15 cellular contexts compared by ENCODE assay signal in the genomic region with DNA sequence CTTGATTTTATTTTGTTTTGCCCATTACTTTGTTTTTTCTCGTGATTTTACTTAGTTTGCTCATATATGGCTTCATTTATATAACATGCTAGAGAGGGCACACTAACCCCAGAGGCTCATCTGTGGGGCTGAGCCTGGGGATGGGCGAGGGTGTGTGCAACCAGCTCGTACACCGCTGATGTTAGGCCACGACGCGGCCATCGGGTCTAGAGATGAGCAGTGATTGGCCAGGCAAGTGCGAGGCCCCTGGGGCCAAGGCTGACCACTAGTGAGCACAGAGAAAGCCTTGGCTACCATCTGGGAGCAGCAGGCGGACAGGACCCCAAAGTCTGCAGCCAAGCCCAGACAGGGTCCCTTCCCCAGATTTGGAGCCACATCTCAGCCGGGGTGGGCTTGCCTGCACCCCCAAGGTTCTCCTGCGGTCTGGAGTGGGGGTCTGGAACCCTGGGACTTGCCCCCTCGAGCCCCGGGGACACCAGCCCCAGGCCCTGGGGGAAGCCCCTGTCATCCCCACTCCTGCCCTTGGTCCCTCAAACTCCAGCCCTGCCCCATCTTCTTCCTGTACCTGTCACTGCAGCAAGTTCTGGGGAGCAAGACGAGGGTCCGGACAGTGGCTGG. TPM values are rescaled to one million over a fixed set of nuclear protein-coding genes. Genes with fewer than 3 reads are reported as not detected.
DNase-seq lines count a peak whose midpoint lies in the region; ATAC-seq, FAIRE-seq and TF ChIP-seq lines count a peak whose summit lies in the region.
"Had no signal": no experiment of that assay in that cellular context is flagged by ENCODE, and none has a peak within 500 bp of the region (broad histone marks: within the 10 kb centered on the region; RNA-seq: fewer than 3 reads in every experiment).

No MANE protein-coding gene starts in this region.

- no peaks in the 10 kb centered on the region for H3K4me1 ChIP-seq in GM12878 (ENCODE audit: control insufficient read depth, insufficient read depth, low read length)
- peaks cover 27 to 88% (median 81%) of the 10 kb centered on the region in 4 donors for H3K4me1 ChIP-seq in liver (ENCODE audit: control insufficient read depth in 4 of 4, insufficient read depth in 4 of 4, low read length in 3 of 4)

- TF ChIP-seq RAD21 in GM12878 (IDR thresholded peaks at IDR 0.05; ENCODE audit: insufficient read depth, low read depth, low read length) (no peak), liver (IDR thresholded peaks at IDR 0.05) (no peak)

- H3K36me3 ChIP-seq in GM12878 (ENCODE audit: control insufficient read depth in 2 of 2, insufficient read depth in 2 of 2, low read length in 1 of 2), result no peaks in the 10 kb centered on the region
- H3K36me3 ChIP-seq in liver (ENCODE audit: control insufficient read depth in 4 of 4, insufficient read depth in 3 of 4, low read depth in 1 of 4, low read length in 3 of 4), result peaks cover 0 to 2% (median 0%) of the 10 kb centered on the region in 4 donors

- intact Hi-C loops in GM12878 (cut with micrococcal nuclease; ENCODE audit: unreplicated experiment), result no loop called here

- no peak for ATAC-seq in GM12878

- TF ChIP-seq CTCF in GM12878 (IDR thresholded peaks at IDR 0.05 in 2 of 3, conservative IDR thresholded peaks at IDR 0.05 in 1 of 3; ENCODE audit: control insufficient read depth in 2 of 3, extremely low read depth in 1 of 3, insufficient read depth in 1 of 3, low read depth in 3 of 3, low read length in 3 of 3), result no peak
- no peak for TF ChIP-seq CTCF in liver (IDR thresholded peaks at IDR 0.05; ENCODE audit: low read depth, low read length, missing input control)

- H3K9ac ChIP-seq in GM12878 (ENCODE audit: control insufficient read depth, insufficient read depth, low read length) (no peak overlapping the region), liver (ENCODE audit: low read depth in 1 of 2, low read length in 2 of 2) (peak overlapping the region in 1 of 2 donors; percentile 22)
- H3K9ac ChIP-seq: SK-N-SH had no signal

- CTCF ChIA-PET in GM12878 (lab: Yijun Ruan, JAX), result no interaction called here

- no peak for TF ChIP-seq POLR2A in GM12878 (IDR thresholded peaks at IDR 0.05; ENCODE audit: low read depth, low read length)

- FAIRE-seq in GM12878 (lab: Jason Lieb, UNC), result no peak
- FAIRE-seq: H54 had no signal

- in situ Hi-C loops in GM12878 (cut with MboI), result no loop called here

- H3K4me2 ChIP-seq in GM12878 (ENCODE audit: control insufficient read depth, insufficient read depth), result no peak overlapping the region
- H3K4me2 ChIP-seq: SK-N-SH had no signal

- WGBS in GM12878 (ENCODE audit: insufficient coverage, insufficient replicate concordance, low lambda C conversion rate, missing lambda C conversion rate), result 80% methylated on average over 15 of the region's 16 CpGs
- WGBS in liver, result 74% methylated on average over 16 of the region's 16 CpGs

- TF ChIP-seq EP300 in GM12878 (IDR thresholded peaks at IDR 0.05; ENCODE audit: borderline replicate concordance in 1 of 2, control insufficient read depth in 1 of 2, low read depth in 2 of 2, low read length in 2 of 2), result no peak

- no peaks in the 10 kb centered on the region for H4K20me1 ChIP-seq in GM12878 (ENCODE audit: control insufficient read depth, insufficient read depth)

- H2AFZ ChIP-seq in GM12878 (ENCODE audit: control insufficient read depth, low read depth, low read length), result no peak overlapping the region

- H3K79me2 ChIP-seq in GM12878 (ENCODE audit: control insufficient read depth, insufficient read depth, low read length), result no peaks in the 10 kb centered on the region; the same call in 1 of the 2 replicates

- DNase-seq in GM12878 (ENCODE audit: low read depth, low spot score), result no peak
- no peak for DNase-seq in activated CD4-positive, alpha-beta T cell treated with anti-CD3 and anti-CD28 coated beads for 4 hours
- DNase-seq: ACHN, DMS79 treated with DMSO at 0.1 percent for 48 hours, NCI-H1105 treated with DMSO at 0.1 percent for 48 hours, NCI-H187, NCI-H2227 treated with DMSO at 0.1 percent for 48 hours, NCI-H510A treated with DMSO at 0.1 percent for 48 hours, NCI-H774, OCI-M1, SHP77 treated with DMSO at 0.1 percent for 48 hours, SK-N-SH had no signal

- RAD21 ChIA-PET in GM12878 (lab: Charles Lee; ENCODE audit: unreplicated experiment), result no interaction called here

- POLR2A ChIA-PET in GM12878 (lab: Charles Lee), result interaction anchor here (1.6 kb wide), 1 partner anchor 8 kb away, joined by 4 read pairs; no protein-coding TSS in a partner anchor

- TSS peak; percentile 41 for BruUV-seq in GM12878 (replicated peaks; lab: Mats Ljungman, UMichigan)

- H3K27ac ChIP-seq in GM12878 (ENCODE audit: control insufficient read depth, insufficient read depth), result no peak overlapping the region
- peak overlapping the region; percentile 11 to 67 for H3K27ac ChIP-seq in liver (ENCODE audit: low read depth in 1 of 2, low read length in 2 of 2)

- no peaks in the 10 kb centered on the region for H3K27me3 ChIP-seq in GM12878 (replicated peaks in 1 of 2; ENCODE audit: control insufficient read depth in 2 of 2, insufficient read depth in 2 of 2, low read length in 1 of 2)
- no peaks in the 10 kb centered on the region for H3K27me3 ChIP-seq in liver (ENCODE audit: control insufficient read depth in 4 of 4, insufficient read depth in 4 of 4, low read length in 3 of 4)

- no peak overlapping the region for H3K4me3 ChIP-seq in GM12878
- no peak overlapping the region for H3K4me3 ChIP-seq in liver (ENCODE audit: low read depth in 1 of 3, low read length in 3 of 3)

- H3K9me3 ChIP-seq in GM12878 (replicated peaks; ENCODE audit: control insufficient read depth, insufficient read depth, low read length) (no peaks in the 10 kb centered on the region), liver (ENCODE audit: control insufficient read depth in 4 of 4, low read length in 3 of 4) (no peaks in the 10 kb centered on the region)
- H3K9me3 ChIP-seq: SK-N-SH had no signal

- SMC1A ChIA-PET in GM12878 (lab: Charles Lee; ENCODE audit: uncharacterized antibody, unreplicated experiment), result no interaction called here

RNA-seq across cellular contexts. Expression of gene FUOM, which starts 3.7 kb away (rescaled TPM):
- 13.0 and 16.8 TPM in 2 replicates for total RNA-seq in GM12878 (2013; cell fraction: nucleolus; rRNA removed)
- total RNA-seq in GM12878 (2014; rRNA removed) (35.3 and 35.4 TPM in 2 replicates), GM12878 (2014; rRNA removed; fragmentation: Illumina TruSeq; extraction: Trizol) (19.2 and 21.4 TPM in 2 replicates), GM12878 (2021) (34.9 and 36.9 TPM in 2 replicates), liver (10 to 100 TPM; 24.3 to 67.6 TPM)
- polyA plus RNA-seq in GM12878 (2011; ENCODE audit: low read depth), result 4.4 TPM
- polyA plus RNA-seq in GM12878 (2011; rRNA removed) (9.9 and 13.6 TPM in 2 replicates), GM12878 (2014; fragmentation: Illumina TruSeq; extraction: Trizol) (2.2 and 7.0 TPM in 2 replicates), GM12878 (2014; fragmentation: Nextera tagmentation; extraction: Ambion mirVana) (10 to 100 TPM in 1 of 2 experiments, 1 to 10 TPM in 1; 1.8 to 11.2 TPM), GM12878 (2014; rRNA removed) (41.7 and 50.2 TPM in 2 replicates), GM12878 (2016; fragmentation: Nextera tagmentation; extraction: Ambion mirVana) (10 to 100 TPM; 29.7 to 33.3 TPM), liver (100 to 1,000 TPM; 124 to 194 TPM)
- polyA plus RNA-seq in GM12878 (2011; cell fraction: cytosol; rRNA removed), result 17.9 and 36.0 TPM in 2 replicates
- 21.8 and 26.3 TPM in 2 replicates for polyA plus RNA-seq in GM12878 (2011; cell fraction: nucleus; rRNA removed)
- 17.7 and 20.3 TPM in 2 replicates for polyA plus RNA-seq in GM12878 (2012)
- 1.9 and 5.5 TPM in 2 replicates for polyA minus RNA-seq in GM12878 (2011; rRNA and poly(A)+ RNA removed)
- 1.5 and 2.1 TPM in 2 replicates for polyA minus RNA-seq in GM12878 (2011; cell fraction: cytosol; rRNA and poly(A)+ RNA removed)
- 13.3 and 23.6 TPM in 2 replicates for polyA minus RNA-seq in GM12878 (2011; cell fraction: nucleus; rRNA and poly(A)+ RNA removed)

RNA-seq across cellular contexts. Expression of gene PRAP1, which starts 6.9 kb away (rescaled TPM):
- not detected in 2 replicates for total RNA-seq in GM12878 (2013; cell fraction: nucleolus; rRNA removed)
- not detected in 2 replicates for total RNA-seq in GM12878 (2014; rRNA removed)
- not detected in 2 replicates for total RNA-seq in GM12878 (2014; rRNA removed; fragmentation: Illumina TruSeq; extraction: Trizol)
- not detected in 2 replicates for total RNA-seq in GM12878 (2021)
- polyA plus RNA-seq in GM12878 (2011; ENCODE audit: low read depth), result not detected
- not detected in 2 replicates for polyA plus RNA-seq in GM12878 (2011; rRNA removed)
- polyA plus RNA-seq in GM12878 (2011; cell fraction: cytosol; rRNA removed), result not detected in 2 replicates
- not detected in 2 replicates for polyA plus RNA-seq in GM12878 (2011; cell fraction: nucleus; rRNA removed)
- 0.32 and 0.42 TPM in 2 replicates for polyA plus RNA-seq in GM12878 (2012)
- polyA plus RNA-seq in GM12878 (2014; fragmentation: Illumina TruSeq; extraction: Trizol), result not detected in 2 replicates
- polyA plus RNA-seq in GM12878 (2014; fragmentation: Nextera tagmentation; extraction: Ambion mirVana), result not detected
- polyA plus RNA-seq in GM12878 (2014; rRNA removed), result not detected in 2 replicates
- under 1 TPM in 1 of 2 experiments, not detected in 1; 0.25 TPM for polyA plus RNA-seq in GM12878 (2016; fragmentation: Nextera tagmentation; extraction: Ambion mirVana)
- polyA minus RNA-seq in GM12878 (2011; rRNA and poly(A)+ RNA removed), result not detected in 2 replicates
- not detected in 2 replicates for polyA minus RNA-seq in GM12878 (2011; cell fraction: cytosol; rRNA and poly(A)+ RNA removed)
- not detected in 2 replicates for polyA minus RNA-seq in GM12878 (2011; cell fraction: nucleus; rRNA and poly(A)+ RNA removed)
- 100 to 1,000 TPM in 1 of 2 donors, 10 to 100 TPM in 1; 60.8 to 174 TPM for total RNA-seq in liver
- 100 to 1,000 TPM; 315 to 426 TPM for polyA plus RNA-seq in liver
- polyA plus RNA-seq: CD14-positive monocyte had no signal

RNA-seq across cellular contexts. Expression of gene CALY, which starts 17.4 kb away (rescaled TPM):
- not detected in 2 replicates for total RNA-seq in GM12878 (2013; cell fraction: nucleolus; rRNA removed)
- total RNA-seq in GM12878 (2014; rRNA removed) (not detected in 2 replicates), GM12878 (2014; rRNA removed; fragmentation: Illumina TruSeq; extraction: Trizol) (not detected in 2 replicates), GM12878 (2021) (not detected in 2 replicates), liver (not detected)
- not detected for polyA plus RNA-seq in GM12878 (2011; ENCODE audit: low read depth)
- polyA plus RNA-seq in GM12878 (2011; rRNA removed) (0.07 TPM in 1 of 2 replicates, not detected in the other), GM12878 (2014; fragmentation: Illumina TruSeq; extraction: Trizol) (not detected in 2 replicates), GM12878 (2014; fragmentation: Nextera tagmentation; extraction: Ambion mirVana) (not detected), GM12878 (2014; rRNA removed) (not detected in 2 replicates), GM12878 (2016; fragmentation: Nextera tagmentation; extraction: Ambion mirVana) (not detected), liver (under 1 TPM in 1 of 2 donors, not detected in 1; 0.07 TPM)
- polyA plus RNA-seq in GM12878 (2011; cell fraction: cytosol; rRNA removed), result 0.07 TPM in 1 of 2 replicates, not detected in the other
- polyA plus RNA-seq in GM12878 (2011; cell fraction: nucleus; rRNA removed), result 0.44 and 0.87 TPM in 2 replicates
- polyA plus RNA-seq in GM12878 (2012), result not detected in 2 replicates
- not detected in 2 replicates for polyA minus RNA-seq in GM12878 (2011; rRNA and poly(A)+ RNA removed)
- not detected in 2 replicates for polyA minus RNA-seq in GM12878 (2011; cell fraction: cytosol; rRNA and poly(A)+ RNA removed)
- not detected in 2 replicates for polyA minus RNA-seq in GM12878 (2011; cell fraction: nucleus; rRNA and poly(A)+ RNA removed)
- polyA plus RNA-seq: CD14-positive monocyte had no signal

RNA-seq across cellular contexts. Expression of gene ECHS1, which starts 19.1 kb away (rescaled TPM):
- 7.9 and 8.3 TPM in 2 replicates for total RNA-seq in GM12878 (2013; cell fraction: nucleolus; rRNA removed)
- total RNA-seq in GM12878 (2014; rRNA removed) (63.5 and 71.4 TPM in 2 replicates), GM12878 (2014; rRNA removed; fragmentation: Illumina TruSeq; extraction: Trizol) (48.0 and 50.8 TPM in 2 replicates), GM12878 (2021) (73.2 and 77.8 TPM in 2 replicates), liver (100 to 1,000 TPM in 1 of 2 donors, 10 to 100 TPM in 1; 41.5 to 214 TPM)
- polyA plus RNA-seq in GM12878 (2011; ENCODE audit: low read depth), result 52.7 TPM
- polyA plus RNA-seq in GM12878 (2011; rRNA removed) (21.0 and 32.7 TPM in 2 replicates), GM12878 (2014; fragmentation: Illumina TruSeq; extraction: Trizol) (35.6 and 57.1 TPM in 2 replicates), GM12878 (2014; fragmentation: Nextera tagmentation; extraction: Ambion mirVana) (10 to 100 TPM; 55.3 to 67.7 TPM), GM12878 (2014; rRNA removed) (51.9 and 52.6 TPM in 2 replicates), GM12878 (2016; fragmentation: Nextera tagmentation; extraction: Ambion mirVana) (100 to 1,000 TPM; 162 to 164 TPM), liver (100 to 1,000 TPM; 493 to 849 TPM)
- 49.9 and 52.1 TPM in 2 replicates for polyA plus RNA-seq in GM12878 (2011; cell fraction: cytosol; rRNA removed)
- 45.0 and 46.7 TPM in 2 replicates for polyA plus RNA-seq in GM12878 (2011; cell fraction: nucleus; rRNA removed)
- 60.0 and 70.1 TPM in 2 replicates for polyA plus RNA-seq in GM12878 (2012)
- 14.8 and 20.7 TPM in 2 replicates for polyA minus RNA-seq in GM12878 (2011; rRNA and poly(A)+ RNA removed)
- 15.1 and 18.8 TPM in 2 replicates for polyA minus RNA-seq in GM12878 (2011; cell fraction: cytosol; rRNA and poly(A)+ RNA removed)
- polyA minus RNA-seq in GM12878 (2011; cell fraction: nucleus; rRNA and poly(A)+ RNA removed), result 4.5 and 5.1 TPM in 2 replicates

RNA-seq across cellular contexts. Expression of gene PAOX, which starts 25.0 kb away (rescaled TPM):
- total RNA-seq in GM12878 (2013; cell fraction: nucleolus; rRNA removed), result 12.1 and 14.7 TPM in 2 replicates
- total RNA-seq in GM12878 (2014; rRNA removed) (11.7 and 13.8 TPM in 2 replicates), GM12878 (2014; rRNA removed; fragmentation: Illumina TruSeq; extraction: Trizol) (5.5 and 7.2 TPM in 2 replicates), GM12878 (2021) (14.4 and 16.1 TPM in 2 replicates), liver (10 to 100 TPM in 1 of 2 donors, 1 to 10 TPM in 1; 4.8 to 17.5 TPM)
- 2.5 TPM for polyA plus RNA-seq in GM12878 (2011; ENCODE audit: low read depth)
- polyA plus RNA-seq in GM12878 (2011; rRNA removed) (4.3 and 4.7 TPM in 2 replicates), GM12878 (2014; fragmentation: Illumina TruSeq; extraction: Trizol) (2.2 and 4.1 TPM in 2 replicates), GM12878 (2014; fragmentation: Nextera tagmentation; extraction: Ambion mirVana) (1 to 10 TPM; 1.2 to 4.9 TPM), GM12878 (2014; rRNA removed) (15.1 and 16.1 TPM in 2 replicates), GM12878 (2016; fragmentation: Nextera tagmentation; extraction: Ambion mirVana) (10 to 100 TPM; 20.5 to 22.2 TPM), liver (10 to 100 TPM in 1 of 2 donors, 1 to 10 TPM in 1; 9.1 to 17.8 TPM)
- 6.5 and 7.6 TPM in 2 replicates for polyA plus RNA-seq in GM12878 (2011; cell fraction: cytosol; rRNA removed)
- 9.9 and 13.2 TPM in 2 replicates for polyA plus RNA-seq in GM12878 (2011; cell fraction: nucleus; rRNA removed)
- 7.4 and 8.3 TPM in 2 replicates for polyA plus RNA-seq in GM12878 (2012)
- 3.2 and 9.8 TPM in 2 replicates for polyA minus RNA-seq in GM12878 (2011; rRNA and poly(A)+ RNA removed)
- 2.8 and 3.9 TPM in 2 replicates for polyA minus RNA-seq in GM12878 (2011; cell fraction: cytosol; rRNA and poly(A)+ RNA removed)
- polyA minus RNA-seq in GM12878 (2011; cell fraction: nucleus; rRNA and poly(A)+ RNA removed), result 5.4 and 5.7 TPM in 2 replicates

Comparison
In these comparisons a context has a peak if more than half of its experiments do, and no peak if none do; other contexts are left out.
1. RNA of gene PRAP1, which starts 6.9 kb away (total RNA-seq): 60.8 to 174 TPM in liver; not detected in GM12878; every median in the first group is over 10 times any median in the second.